8 cellular contexts compared by ENCODE assay signal in the genomic region with DNA sequence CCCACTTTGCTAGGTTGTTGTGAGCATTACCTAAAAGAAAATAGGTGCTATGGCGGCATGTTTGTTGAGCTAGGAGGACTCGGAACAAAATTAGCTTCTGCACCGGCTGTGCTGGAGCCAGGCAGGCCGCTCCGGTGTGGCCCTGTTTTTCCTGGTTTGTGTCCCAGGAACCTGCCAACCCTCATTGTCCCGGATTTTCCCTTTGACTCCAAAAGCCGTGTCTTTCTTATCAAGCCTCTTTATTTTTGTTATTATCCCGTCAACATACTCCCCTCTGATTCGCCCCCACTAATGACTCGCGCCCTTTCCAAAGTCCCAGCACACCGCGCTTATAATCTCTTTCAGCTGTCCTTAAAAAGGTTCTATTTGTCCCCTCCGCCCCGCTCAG.
DNase-seq lines count a peak whose midpoint lies in the region; ATAC-seq and TF ChIP-seq lines count a peak whose summit lies in the region.

No MANE protein-coding gene starts in this region.

- H3K9me3 ChIP-seq in Peyer's patch (no peaks in the 10 kb centered on the region), esophagus (ENCODE audit: control insufficient read depth in 2 of 2, insufficient read depth in 1 of 2, low read depth in 1 of 2, low read length in 1 of 2) (no peaks in the 10 kb centered on the region), osteoblast (ENCODE audit: low read depth, low read length) (no peaks in the 10 kb centered on the region)

- POLR2A ChIA-PET in BJ (lab: Charles Lee), result no interaction called here

- H3K27me3 ChIP-seq in BJ (ENCODE audit: control insufficient read depth, insufficient read depth, low read length) (no peaks in the 10 kb centered on the region; the same call in 1 of the 2 replicates), Peyer's patch (no peaks in the 10 kb centered on the region), esophagus (ENCODE audit: control insufficient read depth in 1 of 2, insufficient read depth in 2 of 2, low read length in 2 of 2) (no peaks in the 10 kb centered on the region), osteoblast (ENCODE audit: insufficient read depth, low read length) (no peaks in the 10 kb centered on the region)

- CTCF ChIA-PET in BJ (lab: Yijun Ruan, JAX), result interaction anchor here (0.6 to 6.5 kb wide), 35 partner anchors 8 to 1041 kb away, joined by 3 to 71 read pairs (median 4); no protein-coding TSS in a partner anchor

- H3K4me1 ChIP-seq in Peyer's patch (peaks cover 0 to 10% (median 4%) of the 10 kb centered on the region in 4 donors), esophagus (ENCODE audit: control insufficient read depth in 2 of 2, insufficient read depth in 2 of 2, low read length in 1 of 2) (peaks cover 2 to 6% of the 10 kb centered on the region in 2 donors), osteoblast (ENCODE audit: insufficient read depth, low read length) (peaks cover 36% of the 10 kb centered on the region)

- DNase-seq in BJ (ENCODE audit: low read depth) (no peak), Peyer's patch (no peak), osteoblast (ENCODE audit: insufficient read length, low spot score, missing footprints) (no peak), DMS 273 (lab: John Stamatoyannopoulos, UW; ENCODE audit: unreplicated experiment) (no peak), NCI-H1092 treated with DMSO at 0.1 percent for 48 hours (lab: John Stamatoyannopoulos, UW) (no peak), retina (no peak)

- H3K36me3 ChIP-seq in BJ (ENCODE audit: control insufficient read depth, insufficient read depth, low read length), result no peaks in the 10 kb centered on the region
- no peaks in the 10 kb centered on the region for H3K36me3 ChIP-seq in Peyer's patch
- no peaks in the 10 kb centered on the region for H3K36me3 ChIP-seq in esophagus (ENCODE audit: control insufficient read depth in 2 of 2, insufficient read depth in 2 of 2, low read length in 1 of 2)
- H3K36me3 ChIP-seq in osteoblast (ENCODE audit: insufficient read depth, low read length), result no peaks in the 10 kb centered on the region

- ATAC-seq in HG02623 (IDR thresholded peaks at IDR 0.05; ENCODE audit: unreplicated experiment), result no peak

- 63 to 71% methylated on average over 15 of the region's 15 CpGs for WGBS in esophagus, 2 donors

- H3K4me3 ChIP-seq in BJ (ENCODE audit: low read depth, low read length) (peak overlapping the region; percentile 40), Peyer's patch (peak overlapping the region; percentile 23 to 59 (median 52)), esophagus (ENCODE audit: low read depth in 1 of 2, low read length in 2 of 2) (peak overlapping the region in 1 of 2 donors; percentile 35), osteoblast (ENCODE audit: insufficient read depth, low read length) (peak overlapping the region; percentile 72)

- H4K20me1 ChIP-seq in osteoblast (ENCODE audit: insufficient read depth, low read length), result no peaks in the 10 kb centered on the region

- H3K4me2 ChIP-seq in osteoblast (ENCODE audit: insufficient read depth, low read length), result peak overlapping the region; percentile 68

- H3K79me2 ChIP-seq in osteoblast (ENCODE audit: insufficient read depth, low read length), result no peaks in the 10 kb centered on the region

- H3K27ac ChIP-seq in Peyer's patch (no peak overlapping the region), esophagus (ENCODE audit: low read depth in 2 of 2, low read length in 1 of 2) (peak overlapping the region; percentile 26 to 68), osteoblast (ENCODE audit: low read depth, low read length) (peak overlapping the region; percentile 69)

- no peak for TF ChIP-seq CTCF in BJ (IDR thresholded peaks at IDR 0.05; ENCODE audit: insufficient read depth, low read depth, low read length)
- no peak for TF ChIP-seq CTCF in Peyer's patch (IDR thresholded peaks at IDR 0.05)
- TF ChIP-seq CTCF in osteoblast (IDR thresholded peaks at IDR 0.05; ENCODE audit: extremely low read depth, low read depth, low read length), result no peak

- peak overlapping the region; percentile 86 for H2AFZ ChIP-seq in osteoblast (ENCODE audit: low read length)

- no peak for TF ChIP-seq POLR2A in Peyer's patch (IDR thresholded peaks at IDR 0.05)

Comparison
In these comparisons a context has a peak if more than half of its experiments do, and no peak if none do; other contexts are left out.
1. H3K27ac ChIP-seq: peak in esophagus (2 of 2) and osteoblast (single experiment); none in Peyer's patch (0 of 4).